18 cellular contexts compared by ENCODE assay signal in the genomic region with DNA sequence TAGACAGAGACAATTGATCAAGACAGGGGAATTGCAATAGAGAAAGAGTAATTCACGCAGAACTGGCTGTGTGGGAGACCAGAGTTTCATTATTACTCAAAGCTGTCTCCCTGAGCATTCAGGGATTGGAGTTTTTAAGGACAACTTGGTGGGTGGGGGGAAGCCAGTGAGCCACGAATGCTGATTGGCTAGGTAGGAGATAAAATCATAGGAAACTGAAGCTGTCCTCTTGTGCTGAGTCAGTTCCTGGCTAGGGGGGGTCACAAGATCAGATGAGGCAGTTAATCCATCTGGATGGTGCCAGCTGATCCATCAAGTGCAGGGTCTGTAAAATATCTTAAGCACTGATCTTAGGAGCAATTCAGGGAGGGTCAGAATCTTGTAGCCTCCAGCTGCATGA.
"Had no signal": no experiment of that assay in that cellular context is flagged by ENCODE, and none has a peak within 500 bp of the region (broad histone marks: within the 10 kb centered on the region; RNA-seq: fewer than 3 reads in every experiment).

No MANE protein-coding gene starts in this region.

- H3K27ac ChIP-seq: esophagus squamous epithelium, foreskin keratinocyte, right atrium auricular region, tibial nerve, uterus had no signal

- H3K27me3 ChIP-seq: esophagus squamous epithelium, foreskin keratinocyte, right atrium auricular region, tibial nerve, uterus had no signal

- H3K36me3 ChIP-seq: esophagus squamous epithelium, right atrium auricular region, tibial nerve, uterus had no signal

- DNase-seq: activated CD4-positive, alpha-beta T cell treated with anti-CD3 and anti-CD28 coated beads, Interleukin-2, amount 10 ng/mL, durations not matched to agents 7 days and 5 days; activated CD8-positive, alpha-beta memory T cell treated with anti-CD3 and anti-CD28 coated beads, Interleukin-2, amount 50 U/mL, for 48 hours; activated CD8-positive, alpha-beta T cell treated with anti-CD3 and anti-CD28 coated beads, Interleukin-2, amount 10 ng/mL, durations not matched to agents 7 days and 5 days; activated gamma-delta T cell; dermis blood vessel endothelial cell; effector memory CD4-positive, alpha-beta T cell; esophagus squamous epithelium; foreskin keratinocyte; hippocampal formation; kidney; midbrain; T-cell; T-helper 9 cell; uterus had no signal

- H3K4me3 ChIP-seq: esophagus squamous epithelium, lung, right atrium auricular region, tibial nerve, uterus had no signal

- ATAC-seq: activated CD8-positive, alpha-beta T cell treated with anti-CD3 and anti-CD28 coated beads, Interleukin-2, amount 10 ng/mL, durations not matched to agents 7 days and 5 days; foreskin keratinocyte; left lobe of liver; T-cell had no signal

- H3K4me1 ChIP-seq: esophagus squamous epithelium, foreskin keratinocyte, right atrium auricular region, tibial nerve, uterus had no signal

- H3K9me3 ChIP-seq: uterus had no signal
